1 cellular context compared by ENCODE assay signal in genomic region chr16:29684671-29685070, GRCh38.
TF ChIP-seq lines count a peak whose summit lies in the region.

No MANE protein-coding gene starts in this region.

TF ChIP-seq in HepG2, 621 proteins besides CTCF, POLR2A, EP300 and RAD21:
- TF ChIP-seq TEF (CRISPR knock-in tag; IDR thresholded peaks at IDR 0.05) (no peak), RBM22 (optimal IDR thresholded peaks at IDR 0.05; ENCODE audit: low read length) (peak; percentile 31)
